ENCODE assay signal across 8 cellular contexts in genomic region chr11:89617003-89617602, GRCh38.
DNase-seq lines count a peak whose midpoint lies in the region; ATAC-seq, FAIRE-seq and TF ChIP-seq lines count a peak whose summit lies in the region.
"Not testable (repeated sequence)": the region's sequence is repeated elsewhere in the genome, so short reads cannot be mapped to it uniquely, and the experiment has no call there.

No MANE protein-coding gene starts in this region.

- not testable (repeated sequence) for H2BK15ac ChIP-seq in neuronal stem cell (ENCODE audit: low read length)

- RAD21 ChIA-PET in GM12878 (lab: Charles Lee; ENCODE audit: unreplicated experiment), result not testable (repeated sequence)

- not testable (repeated sequence) for H3K9ac ChIP-seq in Loucy (ENCODE audit: low read depth, low read length, poor library complexity, severe bottlenecking); GM12878 (ENCODE audit: control insufficient read depth, insufficient read depth, low read length); neuronal stem cell (ENCODE audit: low read depth, low read length, poor library complexity)

- FAIRE-seq in G401.6 (lab: Jason Lieb, UNC), result peak; percentile 87
- FAIRE-seq in GM12878 (lab: Jason Lieb, UNC), result not testable (repeated sequence)

- H2AFZ ChIP-seq in Loucy (ENCODE audit: low read length) (peak overlapping the region; percentile 63), neuronal stem cell (ENCODE audit: low read length) (peak overlapping the region; percentile 83)
- not testable (repeated sequence) for H2AFZ ChIP-seq in GM12878 (ENCODE audit: control insufficient read depth, low read depth, low read length)

- DNase-seq in OCI-M1 (lab: John Stamatoyannopoulos, UW), result peak; percentile 57
- DNase-seq in GM12878 (ENCODE audit: low read depth, low spot score); esophagus squamous epithelium (lab: John Stamatoyannopoulos, UW); kidney epithelial cell (ENCODE audit: low read depth); neuronal stem cell (ENCODE audit: low spot score); type B pancreatic cell (ENCODE audit: extremely low spot score, unreplicated experiment): not testable (repeated sequence)

- H3K27me3 ChIP-seq in Loucy (ENCODE audit: insufficient read depth, low read length, poor library complexity, severe bottlenecking); GM12878 (replicated peaks in 1 of 2; ENCODE audit: control insufficient read depth in 2 of 2, insufficient read depth in 2 of 2, low read length in 1 of 2); esophagus squamous epithelium; kidney epithelial cell (ENCODE audit: control insufficient read depth, insufficient read depth, low read length); neuronal stem cell (ENCODE audit: control insufficient read depth in 3 of 3, insufficient read depth in 3 of 3, low read depth in 1 of 3, low read length in 3 of 3): not testable (repeated sequence)

- H3K27me3 Mint-ChIP-seq in type B pancreatic cell, result not testable (repeated sequence)

- H2BK5ac ChIP-seq in neuronal stem cell (ENCODE audit: low read length), result not testable (repeated sequence)

- TF ChIP-seq RAD21 in GM12878 (IDR thresholded peaks at IDR 0.05; ENCODE audit: insufficient read depth, low read depth, low read length), result peak; percentile 31; the same call in 1 of the 2 replicates

- H3K4me1 Mint-ChIP-seq in type B pancreatic cell (ENCODE audit: unreplicated experiment), result not testable (repeated sequence)

- H4K91ac ChIP-seq in neuronal stem cell (ENCODE audit: low read depth, low read length, poor library complexity), result not testable (repeated sequence)

- not testable (repeated sequence) for H3K79me1 ChIP-seq in neuronal stem cell (ENCODE audit: low read depth, low read length)

- BruUV-seq in GM12878 (replicated peaks; lab: Mats Ljungman, UMichigan), result not testable (repeated sequence)

- H3K36me3 Mint-ChIP-seq in type B pancreatic cell, result not testable (repeated sequence)

- POLR2A ChIA-PET in GM12878 (lab: Charles Lee), result not testable (repeated sequence)

- SMC1A ChIA-PET in GM12878 (lab: Charles Lee; ENCODE audit: uncharacterized antibody, unreplicated experiment), result not testable (repeated sequence)

- H3K4me3 ChIP-seq in Loucy (ENCODE audit: low read length, poor library complexity, severe bottlenecking); GM12878; esophagus squamous epithelium; kidney epithelial cell (ENCODE audit: low read depth, low read length); neuronal stem cell (ENCODE audit: low read length in 2 of 2): not testable (repeated sequence)

- H3K4ac ChIP-seq in neuronal stem cell (ENCODE audit: low read length), result not testable (repeated sequence)

- intact Hi-C loops in GM12878 (cut with micrococcal nuclease; ENCODE audit: unreplicated experiment), result loop anchor here (10.0 kb wide), 1 partner anchor 522 kb away; no protein-coding TSS in a partner anchor
- intact Hi-C loops in esophagus squamous epithelium (cut with DNase I), result not testable (repeated sequence)

- H4K8ac ChIP-seq in neuronal stem cell (ENCODE audit: low read depth, low read length), result not testable (repeated sequence)

- TF ChIP-seq CTCF in Loucy (conservative IDR thresholded peaks at IDR 0.05; ENCODE audit: low read length), result peak; percentile 54
- peak in 2 of 3 experiments; percentile 8 to 17; a peak in 1 of 6 replicates for TF ChIP-seq CTCF in GM12878 (IDR thresholded peaks at IDR 0.05 in 2 of 3, conservative IDR thresholded peaks at IDR 0.05 in 1 of 3; ENCODE audit: control insufficient read depth in 2 of 3, extremely low read depth in 1 of 3, insufficient read depth in 1 of 3, low read depth in 3 of 3, low read length in 3 of 3)
- TF ChIP-seq CTCF in esophagus squamous epithelium (IDR thresholded peaks at IDR 0.05), result peak in 5 of 6 experiments; percentile 20 to 44 (median 34)
- TF ChIP-seq CTCF in kidney epithelial cell (IDR thresholded peaks at IDR 0.05; ENCODE audit: insufficient read depth, low read length, poor library complexity, severe bottlenecking), result peak; percentile 35
- peak; percentile 76 for TF ChIP-seq CTCF in type B pancreatic cell (conservative IDR thresholded peaks at IDR 0.05)

- CTCF ChIA-PET in GM12878 (lab: Yijun Ruan, JAX), result not testable (repeated sequence)

- not testable (repeated sequence) for H3K9me3 ChIP-seq in Loucy (ENCODE audit: insufficient read depth, low read depth, low read length); GM12878 (replicated peaks; ENCODE audit: control insufficient read depth, insufficient read depth, low read length); esophagus squamous epithelium; neuronal stem cell (replicated peaks in 1 of 2; ENCODE audit: control insufficient read depth in 2 of 2, insufficient read depth in 1 of 2, low read depth in 1 of 2, low read length in 2 of 2)

- H4K20me1 ChIP-seq in Loucy (ENCODE audit: insufficient read depth, low read length, poor library complexity, severe bottlenecking); GM12878 (ENCODE audit: control insufficient read depth, insufficient read depth): not testable (repeated sequence)

- H3K4me2 ChIP-seq in Loucy (ENCODE audit: low read depth, low read length, poor library complexity, severe bottlenecking); GM12878 (ENCODE audit: control insufficient read depth, insufficient read depth); neuronal stem cell (ENCODE audit: insufficient read depth, low read length, poor library complexity, severe bottlenecking): not testable (repeated sequence)

- not testable (repeated sequence) for H2BK120ac ChIP-seq in neuronal stem cell (ENCODE audit: low read depth, low read length)

- TF ChIP-seq POLR2A in GM12878 (IDR thresholded peaks at IDR 0.05; ENCODE audit: low read depth, low read length); esophagus squamous epithelium (IDR thresholded peaks at IDR 0.05): not testable (repeated sequence)

- H3K79me2 ChIP-seq in Loucy (ENCODE audit: insufficient read depth, low read length); GM12878 (ENCODE audit: control insufficient read depth, insufficient read depth, low read length): not testable (repeated sequence)

- H2BK12ac ChIP-seq in neuronal stem cell (ENCODE audit: low read length), result not testable (repeated sequence)

- 6% methylated on average over 1 of the region's 1 CpG for WGBS in GM12878 (ENCODE audit: insufficient coverage, insufficient replicate concordance, low lambda C conversion rate, missing lambda C conversion rate)
- WGBS in esophagus squamous epithelium, 2 donors, result 31 to 44% methylated on average over 1 of the region's 1 CpG
- WGBS in neuronal stem cell (ENCODE audit: extremely low coverage in 2 of 2, insufficient read length in 2 of 2, insufficient replicate concordance in 1 of 2), 2 donors, result no CpG with 5 or more reads among the region's 1 CpG

- not testable (repeated sequence) for H3K9me2 ChIP-seq in Loucy (replicated peaks; ENCODE audit: low read depth, low read length)

- not testable (repeated sequence) for H3K14ac ChIP-seq in neuronal stem cell (ENCODE audit: low read length)

- H3K36me3 ChIP-seq in Loucy (ENCODE audit: insufficient read depth, low read length); GM12878 (ENCODE audit: control insufficient read depth in 2 of 2, insufficient read depth in 2 of 2, low read length in 1 of 2); esophagus squamous epithelium; kidney epithelial cell (ENCODE audit: control insufficient read depth, insufficient read depth, low read length); neuronal stem cell (replicated peaks in 1 of 2; ENCODE audit: control insufficient read depth in 2 of 2, insufficient read depth in 2 of 2, low read length in 2 of 2): not testable (repeated sequence)

- H2AK5ac ChIP-seq in neuronal stem cell (ENCODE audit: low read depth, low read length), result not testable (repeated sequence)

- not testable (repeated sequence) for H3K4me3 Mint-ChIP-seq in type B pancreatic cell

- not testable (repeated sequence) for H3K4me1 ChIP-seq in Loucy (ENCODE audit: insufficient read depth, low read length, poor library complexity, severe bottlenecking); GM12878 (ENCODE audit: control insufficient read depth, insufficient read depth, low read length); esophagus squamous epithelium; neuronal stem cell (ENCODE audit: control insufficient read depth in 2 of 2, insufficient read depth in 1 of 2, low read depth in 1 of 2, low read length in 2 of 2)

- H3K23ac ChIP-seq in neuronal stem cell (ENCODE audit: low read depth, low read length, poor library complexity), result not testable (repeated sequence)

- H3K27ac Mint-ChIP-seq in type B pancreatic cell, result peak overlapping the region; percentile 61

- H3K27ac ChIP-seq in GM12878 (ENCODE audit: control insufficient read depth, insufficient read depth); esophagus squamous epithelium; neuronal stem cell (replicated peaks; ENCODE audit: low read length): not testable (repeated sequence)

- H3F3A ChIP-seq in Loucy (ENCODE audit: low read depth), result not testable (repeated sequence)

- TF ChIP-seq EP300 in GM12878 (IDR thresholded peaks at IDR 0.05; ENCODE audit: borderline replicate concordance in 1 of 2, control insufficient read depth in 1 of 2, low read depth in 2 of 2, low read length in 2 of 2), result not testable (repeated sequence)

- 0 out of 3 replicates have a peak, but pooled peaks have one; percentile 38 for ATAC-seq in GM12878

- H3K9me3 Mint-ChIP-seq in type B pancreatic cell, result not testable (repeated sequence)

- in situ Hi-C loops in GM12878 (cut with MboI), result loop anchor here (25.0 kb wide), 1 partner anchor 530 kb away; no protein-coding TSS in a partner anchor

- not testable (repeated sequence) for H3K18ac ChIP-seq in neuronal stem cell (ENCODE audit: low read length)

TF ChIP-seq in GM12878, 131 proteins besides CTCF, POLR2A, EP300 and RAD21:
- TF ChIP-seq SMC3 (IDR thresholded peaks at IDR 0.05; ENCODE audit: borderline replicate concordance, low read length), result 0 out of 2 replicates have a peak, but pooled peaks have one; percentile 6

Comparison
In these comparisons a context has a peak if more than half of its experiments do, and no peak if none do; other contexts are left out.
1. CTCF ChIP-seq: peak in every context shown above with its lines; median percentile 76 in type B pancreatic cell; 54 in Loucy; 35 in kidney epithelial cell; 34 in esophagus squamous epithelium; 12 in GM12878.